Comparison of ENCODE assay signal across 1 cellular context in genomic region chr21:22881131-22881530, GRCh38.
TF ChIP-seq lines count a peak whose summit lies in the region.

No MANE protein-coding gene starts in this region.

TF ChIP-seq in WTC11, 78 proteins besides CTCF, POLR2A, EP300 and RAD21 (continued from another document):
- no peak for TF ChIP-seq STAT6 (CRISPR knock-in tag; conservative IDR thresholded peaks at IDR 0.05; ENCODE audit: low read depth)
- no peak for TF ChIP-seq ATF6 (CRISPR knock-in tag; IDR thresholded peaks at IDR 0.05)
TF ChIP-seq in WTC11: peak in this region for 0.
